1 cellular context compared by ENCODE assay signal in the genomic region with DNA sequence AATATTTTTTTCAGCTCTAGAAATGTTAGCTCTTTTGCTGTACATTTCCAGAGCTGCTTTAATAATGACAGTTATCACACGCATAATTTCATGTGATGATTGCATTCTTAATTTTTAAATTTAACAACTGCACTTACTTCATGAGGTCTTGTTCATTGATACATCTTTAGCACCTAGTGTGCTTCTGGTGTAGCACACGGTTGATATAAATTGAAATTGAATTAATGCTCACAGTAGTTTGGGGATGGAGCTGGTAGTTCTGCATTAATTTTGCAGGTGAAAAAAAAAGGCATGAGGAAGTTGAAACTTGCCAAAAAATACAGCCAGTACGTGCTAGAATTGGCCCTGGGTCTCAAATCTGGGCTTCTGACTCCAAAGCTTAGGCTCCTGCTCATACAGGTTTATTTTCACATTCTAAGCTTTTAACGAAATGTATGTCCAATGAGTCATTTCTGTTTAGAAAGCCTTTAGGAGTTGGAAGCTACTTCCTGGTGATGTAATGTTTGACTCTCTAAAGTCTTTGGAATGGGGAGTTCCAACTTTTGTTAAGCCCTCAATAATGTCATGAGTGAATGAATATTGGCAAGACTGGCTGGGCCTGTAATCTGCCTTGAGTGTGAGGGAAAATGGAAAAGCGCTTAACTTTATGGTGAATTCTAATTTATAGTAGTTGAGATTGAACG.
TF ChIP-seq lines count a peak whose summit lies in the region.

No MANE protein-coding gene starts in this region.

TF ChIP-seq in GM12878, 131 proteins besides CTCF, POLR2A, EP300 and RAD21 (continued from another document):
- TF ChIP-seq SUPT20H (IDR thresholded peaks at IDR 0.05; ENCODE audit: borderline replicate concordance, control insufficient read depth, low read depth, low read length): no peak
- peak; percentile 39; the same call in 1 of the 2 replicates for TF ChIP-seq IKZF1 (conservative IDR thresholded peaks at IDR 0.05)
- TF ChIP-seq NFIC (IDR thresholded peaks at IDR 0.05; ENCODE audit: low read depth, low read length): peak; percentile 26; the same call in 1 of the 2 replicates
- peak; percentile 44; the same call in 1 of the 2 replicates for TF ChIP-seq JUNB (IDR thresholded peaks at IDR 0.05)
- TF ChIP-seq HDAC6 (IDR thresholded peaks at IDR 0.05; ENCODE audit: unreplicated experiment): no peak
- TF ChIP-seq BRCA1 (IDR thresholded peaks at IDR 0.05; ENCODE audit: low read depth, low read length): no peak
- TF ChIP-seq RBBP5 (conservative IDR thresholded peaks at IDR 0.05): no peak
- TF ChIP-seq, protein P1, sequence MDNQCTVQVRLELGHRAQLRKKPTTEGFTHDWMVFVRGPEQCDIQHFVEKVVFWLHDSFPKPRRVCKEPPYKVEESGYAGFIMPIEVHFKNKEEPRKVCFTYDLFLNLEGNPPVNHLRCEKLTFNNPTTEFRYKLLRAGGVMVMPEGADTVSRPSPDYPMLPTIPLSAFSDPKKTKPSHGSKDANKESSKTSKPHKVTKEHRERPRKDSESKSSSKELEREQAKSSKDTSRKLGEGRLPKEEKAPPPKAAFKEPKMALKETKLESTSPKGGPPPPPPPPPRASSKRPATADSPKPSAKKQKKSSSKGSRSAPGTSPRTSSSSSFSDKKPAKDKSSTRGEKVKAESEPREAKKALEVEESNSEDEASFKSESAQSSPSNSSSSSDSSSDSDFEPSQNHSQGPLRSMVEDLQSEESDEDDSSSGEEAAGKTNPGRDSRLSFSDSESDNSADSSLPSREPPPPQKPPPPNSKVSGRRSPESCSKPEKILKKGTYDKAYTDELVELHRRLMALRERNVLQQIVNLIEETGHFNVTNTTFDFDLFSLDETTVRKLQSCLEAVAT (IDR thresholded peaks at IDR 0.05): no peak
- no peak for TF ChIP-seq SMARCA5 (IDR thresholded peaks at IDR 0.05)
- TF ChIP-seq, protein P2, sequence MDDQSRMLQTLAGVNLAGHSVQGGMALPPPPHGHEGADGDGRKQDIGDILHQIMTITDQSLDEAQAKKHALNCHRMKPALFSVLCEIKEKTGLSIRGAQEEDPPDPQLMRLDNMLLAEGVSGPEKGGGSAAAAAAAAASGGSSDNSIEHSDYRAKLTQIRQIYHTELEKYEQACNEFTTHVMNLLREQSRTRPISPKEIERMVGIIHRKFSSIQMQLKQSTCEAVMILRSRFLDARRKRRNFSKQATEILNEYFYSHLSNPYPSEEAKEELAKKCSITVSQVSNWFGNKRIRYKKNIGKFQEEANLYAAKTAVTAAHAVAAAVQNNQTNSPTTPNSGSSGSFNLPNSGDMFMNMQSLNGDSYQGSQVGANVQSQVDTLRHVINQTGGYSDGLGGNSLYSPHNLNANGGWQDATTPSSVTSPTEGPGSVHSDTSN (IDR thresholded peaks at IDR 0.05; ENCODE audit: insufficient replicate concordance, low read depth, low read length): no peak
- TF ChIP-seq, protein P3, sequence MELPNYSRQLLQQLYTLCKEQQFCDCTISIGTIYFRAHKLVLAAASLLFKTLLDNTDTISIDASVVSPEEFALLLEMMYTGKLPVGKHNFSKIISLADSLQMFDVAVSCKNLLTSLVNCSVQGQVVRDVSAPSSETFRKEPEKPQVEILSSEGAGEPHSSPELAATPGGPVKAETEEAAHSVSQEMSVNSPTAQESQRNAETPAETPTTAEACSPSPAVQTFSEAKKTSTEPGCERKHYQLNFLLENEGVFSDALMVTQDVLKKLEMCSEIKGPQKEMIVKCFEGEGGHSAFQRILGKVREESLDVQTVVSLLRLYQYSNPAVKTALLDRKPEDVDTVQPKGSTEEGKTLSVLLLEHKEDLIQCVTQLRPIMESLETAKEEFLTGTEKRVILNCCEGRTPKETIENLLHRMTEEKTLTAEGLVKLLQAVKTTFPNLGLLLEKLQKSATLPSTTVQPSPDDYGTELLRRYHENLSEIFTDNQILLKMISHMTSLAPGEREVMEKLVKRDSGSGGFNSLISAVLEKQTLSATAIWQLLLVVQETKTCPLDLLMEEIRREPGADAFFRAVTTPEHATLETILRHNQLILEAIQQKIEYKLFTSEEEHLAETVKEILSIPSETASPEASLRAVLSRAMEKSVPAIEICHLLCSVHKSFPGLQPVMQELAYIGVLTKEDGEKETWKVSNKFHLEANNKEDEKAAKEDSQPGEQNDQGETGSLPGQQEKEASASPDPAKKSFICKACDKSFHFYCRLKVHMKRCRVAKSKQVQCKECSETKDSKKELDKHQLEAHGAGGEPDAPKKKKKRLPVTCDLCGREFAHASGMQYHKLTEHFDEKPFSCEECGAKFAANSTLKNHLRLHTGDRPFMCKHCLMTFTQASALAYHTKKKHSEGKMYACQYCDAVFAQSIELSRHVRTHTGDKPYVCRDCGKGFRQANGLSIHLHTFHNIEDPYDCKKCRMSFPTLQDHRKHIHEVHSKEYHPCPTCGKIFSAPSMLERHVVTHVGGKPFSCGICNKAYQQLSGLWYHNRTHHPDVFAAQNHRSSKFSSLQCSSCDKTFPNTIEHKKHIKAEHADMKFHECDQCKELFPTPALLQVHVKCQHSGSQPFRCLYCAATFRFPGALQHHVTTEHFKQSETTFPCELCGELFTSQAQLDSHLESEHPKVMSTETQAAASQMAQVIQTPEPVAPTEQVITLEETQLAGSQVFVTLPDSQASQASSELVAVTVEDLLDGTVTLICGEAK (IDR thresholded peaks at IDR 0.05; ENCODE audit: borderline replicate concordance): no peak
- TF ChIP-seq IKZF2 (IDR thresholded peaks at IDR 0.05): peak; percentile 31 to 34; a peak in 2 of 4 replicates
- no peak for TF ChIP-seq NR2C1 (IDR thresholded peaks at IDR 0.05)
- no peak for TF ChIP-seq STAT3 (IDR thresholded peaks at IDR 0.05; ENCODE audit: low read depth, low read length)
- TF ChIP-seq SP1 (IDR thresholded peaks at IDR 0.05; ENCODE audit: low read depth, low read length): no peak
- TF ChIP-seq KLF5 (IDR thresholded peaks at IDR 0.05; ENCODE audit: partially characterized antibody): no peak
- TF ChIP-seq LARP7 (IDR thresholded peaks at IDR 0.05): no peak
- TF ChIP-seq, protein P4, sequence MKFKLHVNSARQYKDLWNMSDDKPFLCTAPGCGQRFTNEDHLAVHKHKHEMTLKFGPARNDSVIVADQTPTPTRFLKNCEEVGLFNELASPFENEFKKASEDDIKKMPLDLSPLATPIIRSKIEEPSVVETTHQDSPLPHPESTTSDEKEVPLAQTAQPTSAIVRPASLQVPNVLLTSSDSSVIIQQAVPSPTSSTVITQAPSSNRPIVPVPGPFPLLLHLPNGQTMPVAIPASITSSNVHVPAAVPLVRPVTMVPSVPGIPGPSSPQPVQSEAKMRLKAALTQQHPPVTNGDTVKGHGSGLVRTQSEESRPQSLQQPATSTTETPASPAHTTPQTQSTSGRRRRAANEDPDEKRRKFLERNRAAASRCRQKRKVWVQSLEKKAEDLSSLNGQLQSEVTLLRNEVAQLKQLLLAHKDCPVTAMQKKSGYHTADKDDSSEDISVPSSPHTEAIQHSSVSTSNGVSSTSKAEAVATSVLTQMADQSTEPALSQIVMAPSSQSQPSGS (IDR thresholded peaks at IDR 0.05; ENCODE audit: low read length): 0 out of 2 replicates have a peak, but pooled peaks have one; percentile 49
TF ChIP-seq in GM12878: peak in this region for 5.
